Comparison of ENCODE assay signal across 9 cellular contexts in genomic region chr17:82338858-82339633, GRCh38. TPM values are rescaled to one million over a fixed set of nuclear protein-coding genes. Genes with fewer than 3 reads are reported as not detected.
DNase-seq lines count a peak whose midpoint lies in the region; ATAC-seq, FAIRE-seq and TF ChIP-seq lines count a peak whose summit lies in the region.
"Had no signal": no experiment of that assay in that cellular context is flagged by ENCODE, and none has a peak within 500 bp of the region (broad histone marks: within the 10 kb centered on the region; RNA-seq: fewer than 3 reads in every experiment).

No MANE protein-coding gene starts in this region.

- TF ChIP-seq CTCF in astrocyte of the spinal cord (IDR thresholded peaks at IDR 0.05; ENCODE audit: low read depth, low read length) (no peak), vagina (IDR thresholded peaks at IDR 0.05) (no peak)
- TF ChIP-seq CTCF in CD4-positive, alpha-beta T cell (IDR thresholded peaks at IDR 0.05) = no peak

- H3K4me3 Mint-ChIP-seq in activated CD4-positive, alpha-beta memory T cell treated with anti-CD3 and anti-CD28 coated beads, Interleukin-2, amount 10 ng/mL, durations not matched to agents 7 days and 5 days = peak overlapping the region; percentile 1
- no peak overlapping the region for H3K4me3 Mint-ChIP-seq in activated CD4-positive, alpha-beta memory T cell treated with anti-CD3 and anti-CD28 coated beads for 36 hours
- H3K4me3 Mint-ChIP-seq in CD4-positive, alpha-beta T cell = no peak overlapping the region

- no peaks in the 10 kb centered on the region for H3K36me3 Mint-ChIP-seq in activated CD4-positive, alpha-beta memory T cell treated with anti-CD3 and anti-CD28 coated beads, Interleukin-2, amount 10 ng/mL, durations not matched to agents 7 days and 5 days (ENCODE audit: low read depth)
- H3K36me3 Mint-ChIP-seq in activated CD4-positive, alpha-beta memory T cell treated with anti-CD3 and anti-CD28 coated beads for 36 hours = no peaks in the 10 kb centered on the region
- no peaks in the 10 kb centered on the region for H3K36me3 Mint-ChIP-seq in CD4-positive, alpha-beta T cell (ENCODE audit: low read depth)

- in situ Hi-C loops in astrocyte of the spinal cord (cut with HindIII; ENCODE audit: low sequenced_read_pairs) = no loop called here

- H3K4me3 ChIP-seq in astrocyte of the spinal cord (ENCODE audit: low read depth, low read length) (peak overlapping the region; percentile 17), vagina (peak overlapping the region; percentile 36 to 52)

- no peaks in the 10 kb centered on the region for H3K27me3 ChIP-seq in vagina
- H3K27me3 ChIP-seq in CD4-positive, alpha-beta T cell (ENCODE audit: control insufficient read depth, insufficient read depth, low read length) = no peaks in the 10 kb centered on the region

- ATAC-seq in CD4-positive, alpha-beta T cell (ENCODE audit: poor library complexity) = no peak

- peaks cover 10% of the 10 kb centered on the region for H3K27me3 Mint-ChIP-seq in activated CD4-positive, alpha-beta memory T cell treated with anti-CD3 and anti-CD28 coated beads, Interleukin-2, amount 10 ng/mL, durations not matched to agents 7 days and 5 days
- H3K27me3 Mint-ChIP-seq in activated CD4-positive, alpha-beta memory T cell treated with anti-CD3 and anti-CD28 coated beads for 36 hours = no peaks in the 10 kb centered on the region
- peaks cover 4% of the 10 kb centered on the region for H3K27me3 Mint-ChIP-seq in CD4-positive, alpha-beta T cell

- FAIRE-seq in GM12891 (lab: Jason Lieb, UNC) = no peak

- H3K27ac Mint-ChIP-seq in activated CD4-positive, alpha-beta memory T cell treated with anti-CD3 and anti-CD28 coated beads, Interleukin-2, amount 10 ng/mL, durations not matched to agents 7 days and 5 days = peak overlapping the region; percentile 53
- no peak overlapping the region for H3K27ac Mint-ChIP-seq in activated CD4-positive, alpha-beta memory T cell treated with anti-CD3 and anti-CD28 coated beads for 36 hours
- no peak overlapping the region for H3K27ac Mint-ChIP-seq in CD4-positive, alpha-beta T cell

- H3K4me1 ChIP-seq in vagina = peaks cover 30% of the 10 kb centered on the region

- peak overlapping the region; percentile 81 for H3K27ac ChIP-seq in vagina
- no peak overlapping the region for H3K27ac ChIP-seq in CD4-positive, alpha-beta T cell (ENCODE audit: low read depth, low read length)
- H3K27ac ChIP-seq: neutrophil had no signal

- DNase-seq in activated CD4-positive, alpha-beta memory T cell treated with anti-CD3 and anti-CD28 coated beads, Interleukin-2, amount 10 ng/mL, durations not matched to agents 7 days and 5 days = no peak
- no peak for DNase-seq in activated CD4-positive, alpha-beta memory T cell treated with anti-CD3 and anti-CD28 coated beads for 36 hours
- DNase-seq in astrocyte of the spinal cord (ENCODE audit: low read depth, low spot score) (peak; percentile 72), kidney glomerular epithelial cell (lab: John Stamatoyannopoulos, UW) (peak; percentile 76), vagina (ENCODE audit: extremely low spot score in 2 of 2) (no peak), GM12891 (ENCODE audit: insufficient read length, low spot score) (no peak), NCI-H1092 (lab: John Stamatoyannopoulos, UW) (no peak)
- DNase-seq in CD4-positive, alpha-beta T cell = no peak

- no peaks in the 10 kb centered on the region for H3K36me3 ChIP-seq in vagina
- H3K36me3 ChIP-seq: neutrophil had no signal

- peaks cover 4% of the 10 kb centered on the region for H3K9me3 Mint-ChIP-seq in activated CD4-positive, alpha-beta memory T cell treated with anti-CD3 and anti-CD28 coated beads, Interleukin-2, amount 10 ng/mL, durations not matched to agents 7 days and 5 days
- peaks cover 6% of the 10 kb centered on the region for H3K9me3 Mint-ChIP-seq in activated CD4-positive, alpha-beta memory T cell treated with anti-CD3 and anti-CD28 coated beads for 36 hours
- H3K9me3 Mint-ChIP-seq in CD4-positive, alpha-beta T cell = no peaks in the 10 kb centered on the region

- intact Hi-C loops in activated CD4-positive, alpha-beta memory T cell treated with anti-CD3 and anti-CD28 coated beads for 36 hours (cut with micrococcal nuclease) = no loop called here
- intact Hi-C loops in vagina (cut with DNase I) = no loop called here
- intact Hi-C loops in CD4-positive, alpha-beta T cell (cut with DNase I, micrococcal nuclease) = loop anchor here in 1 of 2 experiments (5.0 kb wide), 1 partner anchor 42 kb away; no protein-coding TSS in a partner anchor

- H3K4me1 Mint-ChIP-seq in activated CD4-positive, alpha-beta memory T cell treated with anti-CD3 and anti-CD28 coated beads, Interleukin-2, amount 10 ng/mL, durations not matched to agents 7 days and 5 days = peaks cover 35% of the 10 kb centered on the region
- H3K4me1 Mint-ChIP-seq in activated CD4-positive, alpha-beta memory T cell treated with anti-CD3 and anti-CD28 coated beads for 36 hours (ENCODE audit: low read depth) = peaks cover 26% of the 10 kb centered on the region
- H3K4me1 Mint-ChIP-seq in CD4-positive, alpha-beta T cell (ENCODE audit: low read depth) = peaks cover 7% of the 10 kb centered on the region

- CTCF ChIA-PET in activated CD4-positive, alpha-beta memory T cell treated with anti-CD3 and anti-CD28 coated beads, Interleukin-2, amount 10 ng/mL, durations not matched to agents 7 days and 5 days (lab: Charles Lee) = interaction anchor here (1.5 kb wide), 1 partner anchor 56 kb away, joined by 4 read pairs; no protein-coding TSS in a partner anchor
- CTCF ChIA-PET in activated CD4-positive, alpha-beta memory T cell treated with anti-CD3 and anti-CD28 coated beads for 36 hours (lab: Charles Lee) = interaction anchor here (2.3 kb wide), 1 partner anchor 11 kb away, joined by 9 read pairs; no protein-coding TSS in a partner anchor
- CTCF ChIA-PET in CD4-positive, alpha-beta T cell (lab: Charles Lee) = interaction anchor here (1.5 kb wide), 1 partner anchor 18 kb away, joined by 5 read pairs; no protein-coding TSS in a partner anchor

- no peak for TF ChIP-seq POLR2A in vagina (IDR thresholded peaks at IDR 0.05)
- no peak for TF ChIP-seq POLR2A in GM12891 (IDR thresholded peaks at IDR 0.05; ENCODE audit: low read depth, low read length)

- no peaks in the 10 kb centered on the region for H3K9me3 ChIP-seq in vagina
- no peaks in the 10 kb centered on the region for H3K9me3 ChIP-seq in CD4-positive, alpha-beta T cell (ENCODE audit: control insufficient read depth, low read length)
- H3K9me3 ChIP-seq: neutrophil had no signal

- POLR2A ChIA-PET in activated CD4-positive, alpha-beta memory T cell treated with anti-CD3 and anti-CD28 coated beads, Interleukin-2, amount 10 ng/mL, durations not matched to agents 7 days and 5 days (lab: Charles Lee) = interaction anchor here (1.3 kb wide), 1 partner anchor 42 kb away, joined by 3 read pairs; no protein-coding TSS in a partner anchor
- POLR2A ChIA-PET in activated CD4-positive, alpha-beta memory T cell treated with anti-CD3 and anti-CD28 coated beads for 36 hours (lab: Charles Lee) = interaction anchor here (1.5 kb wide), 2 partner anchors 38 to 40 kb away, joined by 3 read pairs; no protein-coding TSS in a partner anchor
- POLR2A ChIA-PET in CD4-positive, alpha-beta T cell (lab: Charles Lee) = no interaction called here

TF ChIP-seq in GM12891, 5 proteins besides CTCF, POLR2A, EP300 and RAD21:
- TF ChIP-seq SPI1 (IDR thresholded peaks at IDR 0.05; ENCODE audit: low read depth, low read length) = no peak
- no peak for TF ChIP-seq POLR2AphosphoS5 (IDR thresholded peaks at IDR 0.05; ENCODE audit: low read depth, low read length)
- no peak for TF ChIP-seq PAX5 (IDR thresholded peaks at IDR 0.05; ENCODE audit: insufficient read depth, low read length, severe bottlenecking)
- TF ChIP-seq POU2F2 (IDR thresholded peaks at IDR 0.05; ENCODE audit: low read depth, low read length) = no peak
- no peak for TF ChIP-seq TAF1 (IDR thresholded peaks at IDR 0.05; ENCODE audit: low read depth, low read length)

RNA-seq across cellular contexts. Expression of gene SECTM1, which starts 5.5 kb away (rescaled TPM):
- 10 to 100 TPM; 18.3 to 18.5 TPM for total RNA-seq in activated CD4-positive, alpha-beta memory T cell treated with anti-CD3 and anti-CD28 coated beads, Interleukin-2, amount 10 ng/mL, durations not matched to agents 7 days and 5 days
- 10 to 100 TPM; 12.2 to 12.7 TPM for total RNA-seq in activated CD4-positive, alpha-beta memory T cell treated with anti-CD3 and anti-CD28 coated beads for 36 hours
- 37.1 TPM for total RNA-seq in vagina
- polyA plus RNA-seq in GM12891 (2012; ENCODE audit: low read depth, missing spikeins) = 0.27 TPM
- total RNA-seq in CD4-positive, alpha-beta T cell = 1 to 10 TPM; 2.1 to 3.1 TPM

RNA-seq across cellular contexts. Expression of gene TEX19, which starts 20.0 kb away (rescaled TPM):
- total RNA-seq in activated CD4-positive, alpha-beta memory T cell treated with anti-CD3 and anti-CD28 coated beads, Interleukin-2, amount 10 ng/mL, durations not matched to agents 7 days and 5 days = not detected
- not detected for total RNA-seq in activated CD4-positive, alpha-beta memory T cell treated with anti-CD3 and anti-CD28 coated beads for 36 hours
- total RNA-seq in vagina = not detected
- 0.10 TPM for polyA plus RNA-seq in GM12891 (2012; ENCODE audit: low read depth, missing spikeins)
- total RNA-seq in CD4-positive, alpha-beta T cell = not detected

RNA-seq across cellular contexts. Expression of gene CD7, which starts 21.6 kb away (rescaled TPM):
- 100 to 1,000 TPM; 138 to 140 TPM for total RNA-seq in activated CD4-positive, alpha-beta memory T cell treated with anti-CD3 and anti-CD28 coated beads, Interleukin-2, amount 10 ng/mL, durations not matched to agents 7 days and 5 days
- total RNA-seq in activated CD4-positive, alpha-beta memory T cell treated with anti-CD3 and anti-CD28 coated beads for 36 hours = 100 to 1,000 TPM; 570 to 574 TPM
- total RNA-seq in vagina = 5.2 TPM
- 0.18 TPM for polyA plus RNA-seq in GM12891 (2012; ENCODE audit: low read depth, missing spikeins)
- total RNA-seq in CD4-positive, alpha-beta T cell = 100 to 1,000 TPM; 225 to 234 TPM

RNA-seq across cellular contexts. Expression of gene UTS2R, which starts 32.5 kb away (rescaled TPM):
- total RNA-seq in activated CD4-positive, alpha-beta memory T cell treated with anti-CD3 and anti-CD28 coated beads, Interleukin-2, amount 10 ng/mL, durations not matched to agents 7 days and 5 days = not detected
- total RNA-seq in activated CD4-positive, alpha-beta memory T cell treated with anti-CD3 and anti-CD28 coated beads for 36 hours = not detected
- total RNA-seq in vagina = not detected
- polyA plus RNA-seq in GM12891 (2012; ENCODE audit: low read depth, missing spikeins) = 0.50 TPM
- total RNA-seq in CD4-positive, alpha-beta T cell = not detected

Comparison
In these comparisons a context has a peak if more than half of its experiments do, and no peak if none do; other contexts are left out.
1. DNase-seq: peak in astrocyte of the spinal cord (single experiment) and kidney glomerular epithelial cell (single experiment); none in activated CD4-positive, alpha-beta memory T cell treated with anti-CD3 and anti-CD28 coated beads, Interleukin-2, amount 10 ng/mL, durations not matched to agents 7 days and 5 days (single experiment), activated CD4-positive, alpha-beta memory T cell treated with anti-CD3 and anti-CD28 coated beads for 36 hours (single experiment), vagina (0 of 2), GM12891 (single experiment), NCI-H1092 (single experiment) and CD4-positive, alpha-beta T cell (0 of 10).
2. RNA of gene CD7, which starts 21.6 kb away (total RNA-seq): 570 to 574 TPM in activated CD4-positive, alpha-beta memory T cell treated with anti-CD3 and anti-CD28 coated beads for 36 hours, 225 to 234 TPM in CD4-positive, alpha-beta T cell and 138 to 140 TPM in activated CD4-positive, alpha-beta memory T cell treated with anti-CD3 and anti-CD28 coated beads, Interleukin-2, amount 10 ng/mL, durations not matched to agents 7 days and 5 days; 5.2 TPM in vagina (single experiment); every median in the first group is over 10 times any median in the second.